13 cellular contexts compared by ENCODE assay signal in the genomic region with DNA sequence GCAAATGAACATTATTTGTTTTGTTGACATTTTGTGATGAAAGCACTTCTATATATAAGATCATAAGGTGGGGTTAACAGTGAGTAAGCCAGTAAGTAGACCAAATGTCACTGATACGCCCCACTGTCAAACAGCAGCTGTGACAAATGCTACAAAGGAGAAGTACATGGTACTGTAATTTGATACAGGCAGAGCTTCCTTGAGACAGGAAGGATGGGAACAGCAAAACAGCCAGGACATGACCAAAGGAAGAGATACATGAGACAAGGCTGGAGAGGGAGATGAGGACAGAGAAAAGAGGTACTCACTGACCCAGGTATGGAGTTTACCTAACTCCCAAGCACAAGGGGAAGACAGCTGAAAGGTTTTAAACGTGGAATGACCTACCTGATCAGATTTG.
A peak's percentile ranks its signal among the peaks of the same experiment; 100 is the strongest.
DNase-seq lines count a peak whose midpoint lies in the region; ATAC-seq and TF ChIP-seq lines count a peak whose summit lies in the region.
"Had no signal": no experiment of that assay in that cellular context is flagged by ENCODE, and none has a peak within 500 bp of the region (broad histone marks: within the 10 kb centered on the region; RNA-seq: fewer than 3 reads in every experiment).

No MANE protein-coding gene starts in this region.

- H3F3A ChIP-seq in PC-9 (ENCODE audit: insufficient read depth, low read depth), result peaks cover 21% of the 10 kb centered on the region

- H3K4me3 ChIP-seq in CD4-positive, CD25-positive, alpha-beta regulatory T cell (ENCODE audit: low read depth, low read length), result no peak overlapping the region
- H3K4me3 ChIP-seq in PC-9 (no peak overlapping the region), esophagus squamous epithelium (no peak overlapping the region), thyroid gland (replicated peaks in 1 of 3) (no peak overlapping the region)
- H3K4me3 ChIP-seq: breast epithelium, vagina had no signal

- H3K9me2 ChIP-seq in PC-9 (ENCODE audit: insufficient read depth), result 0 out of 2 replicates have a peak, but pooled peaks cover 5% of the 10 kb centered on the region

- no peak overlapping the region for H3K27ac ChIP-seq in CD4-positive, CD25-positive, alpha-beta regulatory T cell (ENCODE audit: insufficient read depth, low read length, poor library complexity, severe bottlenecking)
- H3K27ac ChIP-seq in PC-9, result peak overlapping the region; percentile 33
- H3K27ac ChIP-seq in esophagus squamous epithelium, result no peak overlapping the region
- H3K27ac ChIP-seq in thyroid gland, result no peak overlapping the region
- H3K27ac ChIP-seq: breast epithelium, HL-60, vagina had no signal

- no peak overlapping the region for H2AFZ ChIP-seq in PC-9

- CTCF ChIA-PET in HEK293T (lab: Yijun Ruan, JAX) (no interaction called here), PC-9 (lab: Charles Lee) (no interaction called here)

- peaks cover 32 to 76% (median 64%) of the 10 kb centered on the region in 4 donors for H3K4me1 Mint-ChIP-seq in CD4-positive, CD25-positive, alpha-beta regulatory T cell

- peaks cover 5% of the 10 kb centered on the region for H4K20me1 ChIP-seq in PC-9 (ENCODE audit: insufficient read depth)

- peak overlapping the region in 1 of 4 donors; percentile 21 for H3K4me3 Mint-ChIP-seq in CD4-positive, CD25-positive, alpha-beta regulatory T cell
- H3K4me3 Mint-ChIP-seq: neural crest cell had no signal

- H3K27me3 ChIP-seq in CD4-positive, CD25-positive, alpha-beta regulatory T cell (ENCODE audit: control insufficient read depth, insufficient read depth, low read length), result no peaks in the 10 kb centered on the region
- H3K27me3 ChIP-seq in PC-9 (ENCODE audit: insufficient read depth, low read depth) (no peaks in the 10 kb centered on the region), esophagus squamous epithelium (no peaks in the 10 kb centered on the region), thyroid gland (no peaks in the 10 kb centered on the region)
- H3K27me3 ChIP-seq: breast epithelium, vagina had no signal

- peaks cover 41% of the 10 kb centered on the region for H3K79me2 ChIP-seq in PC-9 (ENCODE audit: low read depth)

- peaks cover 19% of the 10 kb centered on the region for H3K36me3 Mint-ChIP-seq in CD4-positive, CD25-positive, alpha-beta regulatory T cell

- POLR2A ChIA-PET in HEK293T (lab: Yijun Ruan, JAX), result no interaction called here
- POLR2A ChIA-PET in PC-9 (lab: Charles Lee; ENCODE audit: unreplicated experiment), result interaction anchor here (0.5 kb wide), 1 partner anchor 248 kb away, joined by 4 read pairs; no protein-coding TSS in a partner anchor

- TF ChIP-seq CTCF in PC-9 (conservative IDR thresholded peaks at IDR 0.05) (no peak), esophagus squamous epithelium (IDR thresholded peaks at IDR 0.05) (no peak), thyroid gland (IDR thresholded peaks at IDR 0.05) (no peak)

- H3K9me3 ChIP-seq in CD4-positive, CD25-positive, alpha-beta regulatory T cell (ENCODE audit: control insufficient read depth in 2 of 2, low read length in 2 of 2), result no peaks in the 10 kb centered on the region
- H3K9me3 ChIP-seq in PC-9 (ENCODE audit: insufficient read depth, low read depth) (peaks cover 7% of the 10 kb centered on the region; the same call in 1 of the 2 replicates), esophagus squamous epithelium (peaks cover 0 to 7% (median 0%) of the 10 kb centered on the region in 3 donors), thyroid gland (no peaks in the 10 kb centered on the region)
- H3K9me3 ChIP-seq: breast epithelium, vagina had no signal

- intact Hi-C loops in PC-9 (cut with micrococcal nuclease; ENCODE audit: unreplicated experiment), result loop anchor here (10.0 kb wide), 1 partner anchor 117 kb away; no protein-coding TSS in a partner anchor
- intact Hi-C loops in esophagus squamous epithelium (cut with DNase I), result no loop called here
- intact Hi-C loops in thyroid gland (cut with DNase I), result no loop called here

- 53 to 55% methylated on average over 2 of the region's 2 CpGs for WGBS in esophagus squamous epithelium, 2 donors
- 58 to 67% methylated on average over 2 of the region's 2 CpGs for WGBS in thyroid gland, 2 donors

- peak overlapping the region in 2 of 3 donors; percentile 3 to 15 for H3K27ac Mint-ChIP-seq in CD4-positive, CD25-positive, alpha-beta regulatory T cell

- H3K27me3 Mint-ChIP-seq in CD4-positive, CD25-positive, alpha-beta regulatory T cell, result no peaks in the 10 kb centered on the region

- peaks cover 22% of the 10 kb centered on the region for H3K4me1 ChIP-seq in CD4-positive, CD25-positive, alpha-beta regulatory T cell (ENCODE audit: control insufficient read depth, insufficient read depth, low read length, poor library complexity, severe bottlenecking)
- H3K4me1 ChIP-seq in PC-9 (replicated peaks; ENCODE audit: insufficient read depth) (peaks cover 34% of the 10 kb centered on the region), esophagus squamous epithelium (peaks cover 0 to 24% (median 8%) of the 10 kb centered on the region in 3 donors), thyroid gland (peaks cover 22 to 30% of the 10 kb centered on the region in 2 donors)

- H3K4me2 ChIP-seq in PC-9, result peak overlapping the region; percentile 41

- H3K9me3 Mint-ChIP-seq in CD4-positive, CD25-positive, alpha-beta regulatory T cell, result peaks cover 0 to 11% (median 2%) of the 10 kb centered on the region in 7 donors
- H3K9me3 Mint-ChIP-seq: neural crest cell had no signal

- TF ChIP-seq POLR2A in esophagus squamous epithelium (IDR thresholded peaks at IDR 0.05) (no peak), thyroid gland (IDR thresholded peaks at IDR 0.05) (no peak)

- BruUV-seq in PC-9 (replicated peaks; lab: Mats Ljungman, UMichigan), result no TSS peak

- no peaks in the 10 kb centered on the region for H3K36me3 ChIP-seq in CD4-positive, CD25-positive, alpha-beta regulatory T cell (ENCODE audit: control insufficient read depth, insufficient read depth, low read length)
- H3K36me3 ChIP-seq in PC-9 (ENCODE audit: low read depth), result no peaks in the 10 kb centered on the region
- H3K36me3 ChIP-seq in esophagus squamous epithelium, result no peaks in the 10 kb centered on the region
- no peaks in the 10 kb centered on the region for H3K36me3 ChIP-seq in thyroid gland
- H3K36me3 ChIP-seq: breast epithelium, vagina had no signal

- no peak for DNase-seq in CD4-positive, CD25-positive, alpha-beta regulatory T cell
- DNase-seq in HEK293T (ENCODE audit: extremely low spot score), result no peak
- DNase-seq in PC-9, result peak in 1 of 2 experiments; percentile 56
- DNase-seq in hepatic stellate cell (ENCODE audit: low spot score), result peak; percentile 11
- DNase-seq in esophagus squamous epithelium (lab: John Stamatoyannopoulos, UW), result no peak
- DNase-seq in NOMO-1 treated with DMSO at 0.1 percent for 48 hours (lab: John Stamatoyannopoulos, UW; ENCODE audit: unreplicated experiment), result no peak
- DNase-seq in thyroid gland, result no peak
- DNase-seq: GOT3 had no signal

- ATAC-seq in CD4-positive, CD25-positive, alpha-beta regulatory T cell (ENCODE audit: low read depth in 2 of 2), result no peak
- no peak for ATAC-seq in HG02759 (IDR thresholded peaks at IDR 0.05; ENCODE audit: unreplicated experiment)

TF ChIP-seq in HEK293T, 16 proteins besides CTCF, POLR2A, EP300 and RAD21:
- no peak for TF ChIP-seq CTBP1 (IDR thresholded peaks at IDR 0.05; ENCODE audit: borderline replicate concordance)
- TF ChIP-seq PKNOX1 (IDR thresholded peaks at IDR 0.05), result 0 out of 2 replicates have a peak, but pooled peaks have one; percentile 18
